Comparison of ENCODE assay signal across 1 cellular context in genomic region chr4:99157478-99157935, GRCh38.
TF ChIP-seq lines count a peak whose summit lies in the region.

No MANE protein-coding gene starts in this region.

TF ChIP-seq in HepG2, 621 proteins besides CTCF, POLR2A, EP300 and RAD21 (continued from another document and continues in another):
- TF ChIP-seq, protein P1, sequence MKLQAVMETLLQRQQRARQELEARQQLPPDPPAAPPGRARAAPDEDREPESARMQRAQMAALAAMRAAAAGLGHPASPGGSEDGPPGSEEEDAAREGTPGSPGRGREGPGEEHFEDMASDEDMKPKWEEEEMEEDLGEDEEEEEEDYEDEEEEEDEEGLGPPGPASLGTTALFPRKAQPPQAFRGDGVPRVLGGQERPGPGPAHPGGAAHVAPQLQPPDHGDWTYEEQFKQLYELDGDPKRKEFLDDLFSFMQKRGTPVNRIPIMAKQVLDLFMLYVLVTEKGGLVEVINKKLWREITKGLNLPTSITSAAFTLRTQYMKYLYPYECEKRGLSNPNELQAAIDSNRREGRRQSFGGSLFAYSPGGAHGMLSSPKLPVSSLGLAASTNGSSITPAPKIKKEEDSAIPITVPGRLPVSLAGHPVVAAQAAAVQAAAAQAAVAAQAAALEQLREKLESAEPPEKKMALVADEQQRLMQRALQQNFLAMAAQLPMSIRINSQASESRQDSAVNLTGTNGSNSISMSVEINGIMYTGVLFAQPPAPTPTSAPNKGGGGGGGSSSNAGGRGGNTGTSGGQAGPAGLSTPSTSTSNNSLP (IDR thresholded peaks at IDR 0.05; ENCODE audit: low read depth, low read length) = peak; percentile 100
- TF ChIP-seq KDM3A (CRISPR knock-in tag; IDR thresholded peaks at IDR 0.05; ENCODE audit: low read depth) = peak; percentile 83; the same call in 1 of the 2 replicates
- no peak for TF ChIP-seq ZNF101 (CRISPR knock-in tag; IDR thresholded peaks at IDR 0.05; ENCODE audit: borderline replicate concordance, low read depth)
- no peak for TF ChIP-seq GPN1 (CRISPR knock-in tag; IDR thresholded peaks at IDR 0.05; ENCODE audit: borderline replicate concordance)
- no peak for TF ChIP-seq AGO2 (optimal IDR thresholded peaks at IDR 0.05; ENCODE audit: low read depth, low read length)
- TF ChIP-seq ZSCAN22 (CRISPR knock-in tag; IDR thresholded peaks at IDR 0.05) = no peak
- TF ChIP-seq ELF4 (CRISPR knock-in tag; IDR thresholded peaks at IDR 0.05; ENCODE audit: borderline replicate concordance) = no peak
- TF ChIP-seq SIX1 (CRISPR knock-in tag; IDR thresholded peaks at IDR 0.05; ENCODE audit: borderline replicate concordance) = peak; percentile 92
- TF ChIP-seq ZBTB37 (CRISPR knock-in tag; IDR thresholded peaks at IDR 0.05) = no peak
- TF ChIP-seq, protein P2, sequence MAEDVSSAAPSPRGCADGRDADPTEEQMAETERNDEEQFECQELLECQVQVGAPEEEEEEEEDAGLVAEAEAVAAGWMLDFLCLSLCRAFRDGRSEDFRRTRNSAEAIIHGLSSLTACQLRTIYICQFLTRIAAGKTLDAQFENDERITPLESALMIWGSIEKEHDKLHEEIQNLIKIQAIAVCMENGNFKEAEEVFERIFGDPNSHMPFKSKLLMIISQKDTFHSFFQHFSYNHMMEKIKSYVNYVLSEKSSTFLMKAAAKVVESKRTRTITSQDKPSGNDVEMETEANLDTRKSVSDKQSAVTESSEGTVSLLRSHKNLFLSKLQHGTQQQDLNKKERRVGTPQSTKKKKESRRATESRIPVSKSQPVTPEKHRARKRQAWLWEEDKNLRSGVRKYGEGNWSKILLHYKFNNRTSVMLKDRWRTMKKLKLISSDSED (CRISPR knock-in tag; IDR thresholded peaks at IDR 0.05) = no peak
- TF ChIP-seq ZNF317 (CRISPR knock-in tag; IDR thresholded peaks at IDR 0.05) = peak; percentile 28; the same call in 1 of the 2 replicates
- no peak for TF ChIP-seq PHF5A (CRISPR knock-in tag; IDR thresholded peaks at IDR 0.05; ENCODE audit: low read depth, unreplicated experiment)
- TF ChIP-seq MBD4 (IDR thresholded peaks at IDR 0.05; ENCODE audit: borderline replicate concordance, low read length) = peak; percentile 100
- TF ChIP-seq ZNF235 (CRISPR knock-in tag; IDR thresholded peaks at IDR 0.05; ENCODE audit: borderline replicate concordance) = no peak
- TF ChIP-seq STAT6 (CRISPR knock-in tag; IDR thresholded peaks at IDR 0.05; ENCODE audit: borderline replicate concordance) = no peak
- no peak for TF ChIP-seq ZNF329 (CRISPR knock-in tag; IDR thresholded peaks at IDR 0.05; ENCODE audit: low read depth)
- TF ChIP-seq NFE2L1 (CRISPR knock-in tag; IDR thresholded peaks at IDR 0.05; ENCODE audit: borderline replicate concordance) = no peak
- TF ChIP-seq, protein P3, sequence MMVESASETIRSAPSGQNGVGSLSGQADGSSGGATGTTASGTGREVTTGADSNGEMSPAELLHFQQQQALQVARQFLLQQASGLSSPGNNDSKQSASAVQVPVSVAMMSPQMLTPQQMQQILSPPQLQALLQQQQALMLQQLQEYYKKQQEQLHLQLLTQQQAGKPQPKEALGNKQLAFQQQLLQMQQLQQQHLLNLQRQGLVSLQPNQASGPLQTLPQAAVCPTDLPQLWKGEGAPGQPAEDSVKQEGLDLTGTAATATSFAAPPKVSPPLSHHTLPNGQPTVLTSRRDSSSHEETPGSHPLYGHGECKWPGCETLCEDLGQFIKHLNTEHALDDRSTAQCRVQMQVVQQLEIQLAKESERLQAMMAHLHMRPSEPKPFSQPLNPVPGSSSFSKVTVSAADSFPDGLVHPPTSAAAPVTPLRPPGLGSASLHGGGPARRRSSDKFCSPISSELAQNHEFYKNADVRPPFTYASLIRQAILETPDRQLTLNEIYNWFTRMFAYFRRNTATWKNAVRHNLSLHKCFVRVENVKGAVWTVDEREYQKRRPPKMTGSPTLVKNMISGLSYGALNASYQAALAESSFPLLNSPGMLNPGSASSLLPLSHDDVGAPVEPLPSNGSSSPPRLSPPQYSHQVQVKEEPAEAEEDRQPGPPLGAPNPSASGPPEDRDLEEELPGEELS (CRISPR knock-in tag; IDR thresholded peaks at IDR 0.05) = peak; percentile 100
- no peak for TF ChIP-seq ZHX1 (CRISPR knock-in tag; IDR thresholded peaks at IDR 0.05; ENCODE audit: low read depth)
- TF ChIP-seq ATF3 (CRISPR knock-in tag; IDR thresholded peaks at IDR 0.05) = peak; percentile 71
- no peak for TF ChIP-seq MYNN (CRISPR knock-in tag; IDR thresholded peaks at IDR 0.05; ENCODE audit: low read depth)
- no peak for TF ChIP-seq TSC22D2 (CRISPR knock-in tag; IDR thresholded peaks at IDR 0.05; ENCODE audit: borderline replicate concordance)
- no peak for TF ChIP-seq ZNF776 (CRISPR knock-in tag; IDR thresholded peaks at IDR 0.05)
- peak; percentile 25; the same call in 1 of the 2 replicates for TF ChIP-seq ZBED4 (CRISPR knock-in tag; IDR thresholded peaks at IDR 0.05; ENCODE audit: borderline replicate concordance)
- TF ChIP-seq, protein P4, sequence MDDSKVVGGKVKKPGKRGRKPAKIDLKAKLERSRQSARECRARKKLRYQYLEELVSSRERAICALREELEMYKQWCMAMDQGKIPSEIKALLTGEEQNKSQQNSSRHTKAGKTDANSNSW (CRISPR knock-in tag; IDR thresholded peaks at IDR 0.05; ENCODE audit: borderline replicate concordance) = no peak
- no peak for TF ChIP-seq ZNF251 (CRISPR knock-in tag; IDR thresholded peaks at IDR 0.05)
- TF ChIP-seq ZNF792 (CRISPR knock-in tag; IDR thresholded peaks at IDR 0.05) = peak; percentile 54; the same call in 1 of the 2 replicates
- TF ChIP-seq ATRX (CRISPR knock-in tag; IDR thresholded peaks at IDR 0.05; ENCODE audit: borderline replicate concordance) = no peak
- no peak for TF ChIP-seq ZNF430 (CRISPR knock-in tag; IDR thresholded peaks at IDR 0.05)
- TF ChIP-seq, protein P5, sequence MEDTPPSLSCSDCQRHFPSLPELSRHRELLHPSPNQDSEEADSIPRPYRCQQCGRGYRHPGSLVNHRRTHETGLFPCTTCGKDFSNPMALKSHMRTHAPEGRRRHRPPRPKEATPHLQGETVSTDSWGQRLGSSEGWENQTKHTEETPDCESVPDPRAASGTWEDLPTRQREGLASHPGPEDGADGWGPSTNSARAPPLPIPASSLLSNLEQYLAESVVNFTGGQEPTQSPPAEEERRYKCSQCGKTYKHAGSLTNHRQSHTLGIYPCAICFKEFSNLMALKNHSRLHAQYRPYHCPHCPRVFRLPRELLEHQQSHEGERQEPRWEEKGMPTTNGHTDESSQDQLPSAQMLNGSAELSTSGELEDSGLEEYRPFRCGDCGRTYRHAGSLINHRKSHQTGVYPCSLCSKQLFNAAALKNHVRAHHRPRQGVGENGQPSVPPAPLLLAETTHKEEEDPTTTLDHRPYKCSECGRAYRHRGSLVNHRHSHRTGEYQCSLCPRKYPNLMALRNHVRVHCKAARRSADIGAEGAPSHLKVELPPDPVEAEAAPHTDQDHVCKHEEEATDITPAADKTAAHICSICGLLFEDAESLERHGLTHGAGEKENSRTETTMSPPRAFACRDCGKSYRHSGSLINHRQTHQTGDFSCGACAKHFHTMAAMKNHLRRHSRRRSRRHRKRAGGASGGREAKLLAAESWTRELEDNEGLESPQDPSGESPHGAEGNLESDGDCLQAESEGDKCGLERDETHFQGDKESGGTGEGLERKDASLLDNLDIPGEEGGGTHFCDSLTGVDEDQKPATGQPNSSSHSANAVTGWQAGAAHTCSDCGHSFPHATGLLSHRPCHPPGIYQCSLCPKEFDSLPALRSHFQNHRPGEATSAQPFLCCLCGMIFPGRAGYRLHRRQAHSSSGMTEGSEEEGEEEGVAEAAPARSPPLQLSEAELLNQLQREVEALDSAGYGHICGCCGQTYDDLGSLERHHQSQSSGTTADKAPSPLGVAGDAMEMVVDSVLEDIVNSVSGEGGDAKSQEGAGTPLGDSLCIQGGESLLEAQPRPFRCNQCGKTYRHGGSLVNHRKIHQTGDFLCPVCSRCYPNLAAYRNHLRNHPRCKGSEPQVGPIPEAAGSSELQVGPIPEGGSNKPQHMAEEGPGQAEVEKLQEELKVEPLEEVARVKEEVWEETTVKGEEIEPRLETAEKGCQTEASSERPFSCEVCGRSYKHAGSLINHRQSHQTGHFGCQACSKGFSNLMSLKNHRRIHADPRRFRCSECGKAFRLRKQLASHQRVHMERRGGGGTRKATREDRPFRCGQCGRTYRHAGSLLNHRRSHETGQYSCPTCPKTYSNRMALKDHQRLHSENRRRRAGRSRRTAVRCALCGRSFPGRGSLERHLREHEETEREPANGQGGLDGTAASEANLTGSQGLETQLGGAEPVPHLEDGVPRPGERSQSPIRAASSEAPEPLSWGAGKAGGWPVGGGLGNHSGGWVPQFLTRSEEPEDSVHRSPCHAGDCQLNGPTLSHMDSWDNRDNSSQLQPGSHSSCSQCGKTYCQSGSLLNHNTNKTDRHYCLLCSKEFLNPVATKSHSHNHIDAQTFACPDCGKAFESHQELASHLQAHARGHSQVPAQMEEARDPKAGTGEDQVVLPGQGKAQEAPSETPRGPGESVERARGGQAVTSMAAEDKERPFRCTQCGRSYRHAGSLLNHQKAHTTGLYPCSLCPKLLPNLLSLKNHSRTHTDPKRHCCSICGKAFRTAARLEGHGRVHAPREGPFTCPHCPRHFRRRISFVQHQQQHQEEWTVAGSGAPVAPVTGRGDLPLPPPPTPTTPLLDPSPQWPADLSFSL (CRISPR knock-in tag; IDR thresholded peaks at IDR 0.05) = no peak
- peak; percentile 90 for TF ChIP-seq PHF21A (CRISPR knock-in tag; IDR thresholded peaks at IDR 0.05)
- TF ChIP-seq GATA4 (IDR thresholded peaks at IDR 0.05; ENCODE audit: borderline replicate concordance, low read depth) = peak; percentile 99
